In the genomic region with DNA sequence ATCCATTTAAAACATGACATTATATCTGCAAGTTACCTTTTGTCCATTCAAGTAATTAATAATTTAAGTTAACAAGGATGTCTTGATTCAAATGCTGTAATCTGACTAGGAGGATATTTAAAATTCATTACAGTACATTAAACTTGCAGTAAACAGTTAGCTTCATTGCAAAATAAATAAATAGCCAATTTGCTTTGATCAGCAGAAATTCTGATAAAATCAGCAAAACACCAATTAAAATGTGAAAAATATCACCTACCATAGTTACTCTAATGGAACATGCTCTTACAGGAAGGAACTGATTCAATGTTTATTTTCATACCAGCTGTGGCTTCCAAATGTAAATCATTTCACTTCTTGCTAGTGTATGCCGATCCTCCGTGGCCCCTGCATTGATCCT, we compare ENCODE assay signal across 2 cellular contexts.
TF ChIP-seq lines count a peak whose summit lies in the region.

No MANE protein-coding gene starts in this region.

TF ChIP-seq in K562, 482 proteins besides CTCF, POLR2A, EP300 and RAD21 (continued from another document):
- no peak for TF ChIP-seq MED1 (CRISPR knock-in tag; IDR thresholded peaks at IDR 0.05; ENCODE audit: borderline replicate concordance)
- TF ChIP-seq MAFF (IDR thresholded peaks at IDR 0.05; ENCODE audit: low read length): peak; percentile 49; the same call in 1 of the 2 replicates
TF ChIP-seq in K562: peak in this region for 3.

TF ChIP-seq in WTC11, 78 proteins besides CTCF, POLR2A, EP300 and RAD21 (continued from another document):
- TF ChIP-seq, protein P1, sequence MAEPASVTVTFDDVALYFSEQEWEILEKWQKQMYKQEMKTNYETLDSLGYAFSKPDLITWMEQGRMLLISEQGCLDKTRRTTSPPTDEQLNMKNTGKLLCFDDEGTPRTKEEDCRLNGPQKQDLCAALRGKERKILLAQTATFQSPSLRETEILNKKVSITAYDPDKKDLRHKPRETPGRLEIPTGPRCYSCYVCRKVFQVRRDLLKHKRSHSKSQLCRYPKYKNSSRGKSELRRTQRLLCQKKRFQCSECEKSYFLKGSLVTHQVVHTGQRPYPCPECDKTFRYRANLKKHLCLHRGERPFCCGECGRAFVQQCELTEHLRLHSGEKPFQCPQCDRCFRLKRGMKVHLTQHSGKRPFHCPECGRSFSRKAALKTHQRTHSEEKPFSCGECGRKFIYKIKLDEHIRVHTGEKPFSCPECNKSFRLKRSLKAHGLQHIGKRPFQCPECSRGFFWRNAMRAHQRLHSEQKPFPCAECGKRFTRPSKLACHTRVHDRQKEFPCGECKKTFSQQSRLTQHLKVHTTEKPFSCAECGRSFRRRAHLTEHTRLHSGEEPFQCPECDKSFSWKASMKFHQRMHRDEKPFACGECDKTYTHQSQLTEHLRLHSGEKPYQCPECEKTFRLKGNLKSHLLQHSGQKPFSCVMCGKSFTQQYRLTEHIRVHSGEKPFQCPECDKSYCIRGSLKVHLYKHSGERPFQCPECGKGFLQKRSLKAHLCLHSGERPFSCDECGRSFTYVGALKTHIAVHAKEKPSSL (CRISPR knock-in tag; conservative IDR thresholded peaks at IDR 0.05): no peak
- TF ChIP-seq ZNF138 (CRISPR knock-in tag; conservative IDR thresholded peaks at IDR 0.05): no peak
- no peak for TF ChIP-seq ERG (CRISPR knock-in tag; IDR thresholded peaks at IDR 0.05)
- no peak for TF ChIP-seq ELF4 (CRISPR knock-in tag; IDR thresholded peaks at IDR 0.05; ENCODE audit: low read depth)
- TF ChIP-seq ZNF121 (CRISPR knock-in tag; IDR thresholded peaks at IDR 0.05): no peak
- no peak for TF ChIP-seq NR3C1 (CRISPR knock-in tag; conservative IDR thresholded peaks at IDR 0.05; ENCODE audit: low read depth)
- TF ChIP-seq ZNF232 (CRISPR knock-in tag; IDR thresholded peaks at IDR 0.05): no peak
- TF ChIP-seq TEAD4 (CRISPR knock-in tag; IDR thresholded peaks at IDR 0.05): no peak
- no peak for TF ChIP-seq ZNF512 (CRISPR knock-in tag; IDR thresholded peaks at IDR 0.05; ENCODE audit: borderline replicate concordance)
- no peak for TF ChIP-seq IRF2 (CRISPR knock-in tag; IDR thresholded peaks at IDR 0.05; ENCODE audit: borderline replicate concordance, low read depth)
- no peak for TF ChIP-seq JAZF1 (CRISPR knock-in tag; IDR thresholded peaks at IDR 0.05)
- TF ChIP-seq GABPB1 (CRISPR knock-in tag; IDR thresholded peaks at IDR 0.05): no peak
- no peak for TF ChIP-seq OVOL2 (CRISPR knock-in tag; IDR thresholded peaks at IDR 0.05; ENCODE audit: borderline replicate concordance)
- TF ChIP-seq ZNF263 (CRISPR knock-in tag; IDR thresholded peaks at IDR 0.05; ENCODE audit: low read depth): no peak
- TF ChIP-seq, protein P2, sequence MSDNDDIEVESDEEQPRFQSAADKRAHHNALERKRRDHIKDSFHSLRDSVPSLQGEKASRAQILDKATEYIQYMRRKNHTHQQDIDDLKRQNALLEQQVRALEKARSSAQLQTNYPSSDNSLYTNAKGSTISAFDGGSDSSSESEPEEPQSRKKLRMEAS (CRISPR knock-in tag; IDR thresholded peaks at IDR 0.05): no peak
- no peak for TF ChIP-seq EMX1 (CRISPR knock-in tag; IDR thresholded peaks at IDR 0.05)
- TF ChIP-seq, protein P3, sequence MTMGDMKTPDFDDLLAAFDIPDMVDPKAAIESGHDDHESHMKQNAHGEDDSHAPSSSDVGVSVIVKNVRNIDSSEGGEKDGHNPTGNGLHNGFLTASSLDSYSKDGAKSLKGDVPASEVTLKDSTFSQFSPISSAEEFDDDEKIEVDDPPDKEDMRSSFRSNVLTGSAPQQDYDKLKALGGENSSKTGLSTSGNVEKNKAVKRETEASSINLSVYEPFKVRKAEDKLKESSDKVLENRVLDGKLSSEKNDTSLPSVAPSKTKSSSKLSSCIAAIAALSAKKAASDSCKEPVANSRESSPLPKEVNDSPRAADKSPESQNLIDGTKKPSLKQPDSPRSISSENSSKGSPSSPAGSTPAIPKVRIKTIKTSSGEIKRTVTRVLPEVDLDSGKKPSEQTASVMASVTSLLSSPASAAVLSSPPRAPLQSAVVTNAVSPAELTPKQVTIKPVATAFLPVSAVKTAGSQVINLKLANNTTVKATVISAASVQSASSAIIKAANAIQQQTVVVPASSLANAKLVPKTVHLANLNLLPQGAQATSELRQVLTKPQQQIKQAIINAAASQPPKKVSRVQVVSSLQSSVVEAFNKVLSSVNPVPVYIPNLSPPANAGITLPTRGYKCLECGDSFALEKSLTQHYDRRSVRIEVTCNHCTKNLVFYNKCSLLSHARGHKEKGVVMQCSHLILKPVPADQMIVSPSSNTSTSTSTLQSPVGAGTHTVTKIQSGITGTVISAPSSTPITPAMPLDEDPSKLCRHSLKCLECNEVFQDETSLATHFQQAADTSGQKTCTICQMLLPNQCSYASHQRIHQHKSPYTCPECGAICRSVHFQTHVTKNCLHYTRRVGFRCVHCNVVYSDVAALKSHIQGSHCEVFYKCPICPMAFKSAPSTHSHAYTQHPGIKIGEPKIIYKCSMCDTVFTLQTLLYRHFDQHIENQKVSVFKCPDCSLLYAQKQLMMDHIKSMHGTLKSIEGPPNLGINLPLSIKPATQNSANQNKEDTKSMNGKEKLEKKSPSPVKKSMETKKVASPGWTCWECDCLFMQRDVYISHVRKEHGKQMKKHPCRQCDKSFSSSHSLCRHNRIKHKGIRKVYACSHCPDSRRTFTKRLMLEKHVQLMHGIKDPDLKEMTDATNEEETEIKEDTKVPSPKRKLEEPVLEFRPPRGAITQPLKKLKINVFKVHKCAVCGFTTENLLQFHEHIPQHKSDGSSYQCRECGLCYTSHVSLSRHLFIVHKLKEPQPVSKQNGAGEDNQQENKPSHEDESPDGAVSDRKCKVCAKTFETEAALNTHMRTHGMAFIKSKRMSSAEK (CRISPR knock-in tag; IDR thresholded peaks at IDR 0.05; ENCODE audit: borderline replicate concordance): no peak
